9 cellular contexts compared by ENCODE assay signal in the genomic region with DNA sequence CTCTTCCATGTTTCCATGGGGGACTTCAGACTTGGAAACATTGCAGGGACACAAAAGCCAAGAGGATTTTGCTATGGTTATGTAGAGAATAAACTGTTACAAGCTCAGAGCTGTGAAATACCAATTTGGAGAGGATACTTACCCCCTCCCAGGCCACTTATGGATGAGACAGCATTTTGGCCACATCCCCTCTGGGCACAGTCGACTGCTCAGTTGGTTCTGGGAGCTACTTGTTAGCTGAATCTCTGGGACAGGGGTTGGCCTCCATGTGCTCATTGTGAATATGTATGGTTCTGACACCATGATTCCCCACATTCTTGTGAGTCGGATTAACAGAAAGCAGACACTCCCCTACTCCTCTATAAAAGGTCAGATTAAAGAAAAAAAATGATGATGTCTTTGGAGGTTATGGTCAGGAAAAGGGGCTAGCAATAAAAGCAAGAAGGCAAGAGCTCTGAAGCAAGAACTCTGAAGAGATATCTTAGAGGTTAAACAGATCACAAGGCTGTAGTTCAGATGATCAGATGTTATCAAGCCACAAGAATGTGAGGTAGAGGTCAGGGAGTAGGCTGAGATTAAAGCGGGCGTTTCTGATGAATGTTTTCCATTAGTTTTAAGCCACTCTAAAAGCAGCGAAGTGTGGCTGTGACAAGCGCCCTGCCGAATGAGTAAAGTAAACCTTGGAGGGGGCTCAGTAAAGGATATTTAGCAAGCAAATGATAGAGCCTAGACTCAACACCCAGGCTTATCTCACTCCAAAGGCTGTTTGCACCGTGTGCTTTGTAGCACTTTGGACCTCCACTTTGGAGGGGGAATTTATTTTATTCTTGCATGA. TPM values are rescaled to one million over a fixed set of nuclear protein-coding genes. Genes with fewer than 3 reads are reported as not detected.
DNase-seq lines count a peak whose midpoint lies in the region; ATAC-seq and TF ChIP-seq lines count a peak whose summit lies in the region.
"Had no signal": no experiment of that assay in that cellular context is flagged by ENCODE, and none has a peak within 500 bp of the region (broad histone marks: within the 10 kb centered on the region; RNA-seq: fewer than 3 reads in every experiment).

No MANE protein-coding gene starts in this region.

- H3K36me3 ChIP-seq in vagina: no peaks in the 10 kb centered on the region

- H3K27me3 ChIP-seq in vagina: no peaks in the 10 kb centered on the region

- H3K4me1 ChIP-seq in vagina: peaks cover 25% of the 10 kb centered on the region

- H3K36me3 Mint-ChIP-seq in activated T-helper 2 cell treated with anti-CD3 and anti-CD28 coated beads, Interferon-gamma antibody, Interleukin-2, Interleukin-4, amounts not matched to agents 10 μg/mL and 5 μg/mL and 100 μg/mL, durations not matched to agents 14 hours and 24 hours and 36 hours (ENCODE audit: low read depth): peaks cover 58% of the 10 kb centered on the region

- ATAC-seq in Right ventricle myocardium superior (ENCODE audit: poor library complexity) (peak; percentile 18), GM18867 (IDR thresholded peaks at IDR 0.05; ENCODE audit: unreplicated experiment) (no peak), HG02571 (IDR thresholded peaks at IDR 0.05; ENCODE audit: unreplicated experiment) (no peak)

- intact Hi-C loops in Right ventricle myocardium superior (cut with DNase I) (no loop called here), cardiac septum (cut with DNase I) (no loop called here), vagina (cut with DNase I) (no loop called here)
- intact Hi-C loops in activated T-helper 2 cell treated with anti-CD3 and anti-CD28 coated beads, Interferon-gamma antibody, Interleukin-2, Interleukin-4, amounts not matched to agents 10 μg/mL and 5 μg/mL and 100 μg/mL, durations not matched to agents 14 hours and 24 hours and 36 hours (cut with micrococcal nuclease): loop anchor here (1.0 to 5.0 kb wide), 5 partner anchors 17 to 625 kb away; a partner anchor contains a TSS

- H3K27ac Mint-ChIP-seq in activated T-helper 2 cell treated with anti-CD3 and anti-CD28 coated beads, Interferon-gamma antibody, Interleukin-2, Interleukin-4, amounts not matched to agents 10 μg/mL and 5 μg/mL and 100 μg/mL, durations not matched to agents 14 hours and 24 hours and 36 hours: peak overlapping the region; percentile 97

- H3K27me3 Mint-ChIP-seq in activated T-helper 2 cell treated with anti-CD3 and anti-CD28 coated beads, Interferon-gamma antibody, Interleukin-2, Interleukin-4, amounts not matched to agents 10 μg/mL and 5 μg/mL and 100 μg/mL, durations not matched to agents 14 hours and 24 hours and 36 hours (ENCODE audit: low read depth): no peaks in the 10 kb centered on the region

- TF ChIP-seq POLR2A in vagina (IDR thresholded peaks at IDR 0.05): no peak

- H3K9me3 ChIP-seq in vagina: no peaks in the 10 kb centered on the region

- no peaks in the 10 kb centered on the region for H3K9me3 Mint-ChIP-seq in activated T-helper 2 cell treated with anti-CD3 and anti-CD28 coated beads, Interferon-gamma antibody, Interleukin-2, Interleukin-4, amounts not matched to agents 10 μg/mL and 5 μg/mL and 100 μg/mL, durations not matched to agents 14 hours and 24 hours and 36 hours

- H3K4me3 Mint-ChIP-seq in activated T-helper 2 cell treated with anti-CD3 and anti-CD28 coated beads, Interferon-gamma antibody, Interleukin-2, Interleukin-4, amounts not matched to agents 10 μg/mL and 5 μg/mL and 100 μg/mL, durations not matched to agents 14 hours and 24 hours and 36 hours (ENCODE audit: low read depth): peak overlapping the region; percentile 74

- no peak for TF ChIP-seq CTCF in vagina (IDR thresholded peaks at IDR 0.05)

- peak overlapping the region; percentile 7 for H3K27ac ChIP-seq in vagina
- H3K27ac ChIP-seq: KMS-11 had no signal

- no peak overlapping the region for H3K4me3 ChIP-seq in vagina

- peaks cover 84% of the 10 kb centered on the region for H3K4me1 Mint-ChIP-seq in activated T-helper 2 cell treated with anti-CD3 and anti-CD28 coated beads, Interferon-gamma antibody, Interleukin-2, Interleukin-4, amounts not matched to agents 10 μg/mL and 5 μg/mL and 100 μg/mL, durations not matched to agents 14 hours and 24 hours and 36 hours (ENCODE audit: low read depth)

- DNase-seq in Right ventricle myocardium superior (no peak), cardiac septum (ENCODE audit: low spot score) (no peak), medulla oblongata (ENCODE audit: extremely low spot score) (peak; percentile 42), vagina (ENCODE audit: extremely low spot score in 2 of 2) (no peak), T1000 (lab: John Stamatoyannopoulos, UW) (no peak)
- DNase-seq in activated T-helper 2 cell treated with anti-CD3 and anti-CD28 coated beads, Interferon-gamma antibody, Interleukin-2, Interleukin-4, amounts not matched to agents 10 μg/mL and 5 μg/mL and 100 μg/mL, durations not matched to agents 14 hours and 24 hours and 36 hours (ENCODE audit: low spot score): no peak

RNA-seq across cellular contexts. Expression of a gene that starts 17.2 kb away (rescaled TPM):
- total RNA-seq in Right ventricle myocardium superior (2.0 TPM), cardiac septum (2.9 TPM), vagina (15.7 TPM)
- 44.2 and 47.2 TPM in 2 replicates for total RNA-seq in activated T-helper 2 cell treated with anti-CD3 and anti-CD28 coated beads, Interferon-gamma antibody, Interleukin-2, Interleukin-4, amounts not matched to agents 10 μg/mL and 5 μg/mL and 100 μg/mL, durations not matched to agents 14 hours and 24 hours and 36 hours

RNA-seq across cellular contexts. Expression of a gene that starts 45.6 kb away (rescaled TPM):
- total RNA-seq in Right ventricle myocardium superior (not detected), cardiac septum (0.13 TPM), vagina (4.4 TPM)
- not detected in 2 replicates for total RNA-seq in activated T-helper 2 cell treated with anti-CD3 and anti-CD28 coated beads, Interferon-gamma antibody, Interleukin-2, Interleukin-4, amounts not matched to agents 10 μg/mL and 5 μg/mL and 100 μg/mL, durations not matched to agents 14 hours and 24 hours and 36 hours

RNA-seq across cellular contexts. Expression of a gene that starts 55.3 kb away (rescaled TPM):
- 74.5 TPM for total RNA-seq in Right ventricle myocardium superior
- 162 TPM for total RNA-seq in cardiac septum
- total RNA-seq in activated T-helper 2 cell treated with anti-CD3 and anti-CD28 coated beads, Interferon-gamma antibody, Interleukin-2, Interleukin-4, amounts not matched to agents 10 μg/mL and 5 μg/mL and 100 μg/mL, durations not matched to agents 14 hours and 24 hours and 36 hours: 11.3 and 11.9 TPM in 2 replicates
- 1,162 TPM for total RNA-seq in vagina
